Comparison of ENCODE assay signal across 1 cellular context in genomic region chr1:53435151-53435550, GRCh38.
A peak's percentile ranks its signal among the peaks of the same experiment; 100 is the strongest.
TF ChIP-seq lines count a peak whose summit lies in the region.

No MANE protein-coding gene starts in this region.

TF ChIP-seq in H1, 55 proteins besides CTCF, POLR2A, EP300 and RAD21:
- TF ChIP-seq NANOG (IDR thresholded peaks at IDR 0.05; ENCODE audit: insufficient read depth, low read depth, low read length, poor library complexity, severe bottlenecking) (peak; percentile 26), E2F6 (IDR thresholded peaks at IDR 0.05) (no peak)
